2 cellular contexts compared by ENCODE assay signal in genomic region chr19:39385629-39386411, GRCh38.
TF ChIP-seq lines count a peak whose summit lies in the region.

No MANE protein-coding gene starts in this region.

TF ChIP-seq in HepG2, 621 proteins besides CTCF, POLR2A, EP300 and RAD21:
- TF ChIP-seq RBFOX2 (IDR thresholded peaks at IDR 0.05; ENCODE audit: low read depth, low read length) (0 out of 2 replicates have a peak, but pooled peaks have one; percentile 27), ZNF629 (CRISPR knock-in tag; conservative IDR thresholded peaks at IDR 0.05) (no peak)
TF ChIP-seq in HepG2: peak in this region for 1.

TF ChIP-seq in WTC11, 78 proteins besides CTCF, POLR2A, EP300 and RAD21:
- TF ChIP-seq ZNF416 (CRISPR knock-in tag; IDR thresholded peaks at IDR 0.05) (no peak), ZNF219 (CRISPR knock-in tag; IDR thresholded peaks at IDR 0.05; ENCODE audit: borderline replicate concordance) (no peak), ATF1 (CRISPR knock-in tag; IDR thresholded peaks at IDR 0.05) (no peak), TEAD4 (CRISPR knock-in tag; IDR thresholded peaks at IDR 0.05) (no peak), E2F5 (CRISPR knock-in tag; IDR thresholded peaks at IDR 0.05) (no peak), USF2 (CRISPR knock-in tag; IDR thresholded peaks at IDR 0.05) (no peak), MXD4 (CRISPR knock-in tag; IDR thresholded peaks at IDR 0.05; ENCODE audit: borderline replicate concordance) (no peak), OVOL2 (CRISPR knock-in tag; IDR thresholded peaks at IDR 0.05; ENCODE audit: borderline replicate concordance) (no peak), RORB (CRISPR knock-in tag; IDR thresholded peaks at IDR 0.05) (no peak), USF1 (CRISPR knock-in tag; IDR thresholded peaks at IDR 0.05) (no peak), SMAD4 (CRISPR knock-in tag; IDR thresholded peaks at IDR 0.05) (no peak), ZNF671 (CRISPR knock-in tag; IDR thresholded peaks at IDR 0.05) (no peak), FOXP1 (CRISPR knock-in tag; IDR thresholded peaks at IDR 0.05; ENCODE audit: borderline replicate concordance) (no peak), FOXP4 (CRISPR knock-in tag; IDR thresholded peaks at IDR 0.05) (no peak)
- TF ChIP-seq, protein P1, sequence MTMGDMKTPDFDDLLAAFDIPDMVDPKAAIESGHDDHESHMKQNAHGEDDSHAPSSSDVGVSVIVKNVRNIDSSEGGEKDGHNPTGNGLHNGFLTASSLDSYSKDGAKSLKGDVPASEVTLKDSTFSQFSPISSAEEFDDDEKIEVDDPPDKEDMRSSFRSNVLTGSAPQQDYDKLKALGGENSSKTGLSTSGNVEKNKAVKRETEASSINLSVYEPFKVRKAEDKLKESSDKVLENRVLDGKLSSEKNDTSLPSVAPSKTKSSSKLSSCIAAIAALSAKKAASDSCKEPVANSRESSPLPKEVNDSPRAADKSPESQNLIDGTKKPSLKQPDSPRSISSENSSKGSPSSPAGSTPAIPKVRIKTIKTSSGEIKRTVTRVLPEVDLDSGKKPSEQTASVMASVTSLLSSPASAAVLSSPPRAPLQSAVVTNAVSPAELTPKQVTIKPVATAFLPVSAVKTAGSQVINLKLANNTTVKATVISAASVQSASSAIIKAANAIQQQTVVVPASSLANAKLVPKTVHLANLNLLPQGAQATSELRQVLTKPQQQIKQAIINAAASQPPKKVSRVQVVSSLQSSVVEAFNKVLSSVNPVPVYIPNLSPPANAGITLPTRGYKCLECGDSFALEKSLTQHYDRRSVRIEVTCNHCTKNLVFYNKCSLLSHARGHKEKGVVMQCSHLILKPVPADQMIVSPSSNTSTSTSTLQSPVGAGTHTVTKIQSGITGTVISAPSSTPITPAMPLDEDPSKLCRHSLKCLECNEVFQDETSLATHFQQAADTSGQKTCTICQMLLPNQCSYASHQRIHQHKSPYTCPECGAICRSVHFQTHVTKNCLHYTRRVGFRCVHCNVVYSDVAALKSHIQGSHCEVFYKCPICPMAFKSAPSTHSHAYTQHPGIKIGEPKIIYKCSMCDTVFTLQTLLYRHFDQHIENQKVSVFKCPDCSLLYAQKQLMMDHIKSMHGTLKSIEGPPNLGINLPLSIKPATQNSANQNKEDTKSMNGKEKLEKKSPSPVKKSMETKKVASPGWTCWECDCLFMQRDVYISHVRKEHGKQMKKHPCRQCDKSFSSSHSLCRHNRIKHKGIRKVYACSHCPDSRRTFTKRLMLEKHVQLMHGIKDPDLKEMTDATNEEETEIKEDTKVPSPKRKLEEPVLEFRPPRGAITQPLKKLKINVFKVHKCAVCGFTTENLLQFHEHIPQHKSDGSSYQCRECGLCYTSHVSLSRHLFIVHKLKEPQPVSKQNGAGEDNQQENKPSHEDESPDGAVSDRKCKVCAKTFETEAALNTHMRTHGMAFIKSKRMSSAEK (CRISPR knock-in tag; IDR thresholded peaks at IDR 0.05; ENCODE audit: borderline replicate concordance): no peak
- TF ChIP-seq, protein P2, sequence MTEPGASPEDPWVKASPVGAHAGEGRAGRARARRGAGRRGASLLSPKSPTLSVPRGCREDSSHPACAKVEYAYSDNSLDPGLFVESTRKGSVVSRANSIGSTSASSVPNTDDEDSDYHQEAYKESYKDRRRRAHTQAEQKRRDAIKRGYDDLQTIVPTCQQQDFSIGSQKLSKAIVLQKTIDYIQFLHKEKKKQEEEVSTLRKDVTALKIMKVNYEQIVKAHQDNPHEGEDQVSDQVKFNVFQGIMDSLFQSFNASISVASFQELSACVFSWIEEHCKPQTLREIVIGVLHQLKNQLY (CRISPR knock-in tag; IDR thresholded peaks at IDR 0.05): no peak
- TF ChIP-seq, protein P3, sequence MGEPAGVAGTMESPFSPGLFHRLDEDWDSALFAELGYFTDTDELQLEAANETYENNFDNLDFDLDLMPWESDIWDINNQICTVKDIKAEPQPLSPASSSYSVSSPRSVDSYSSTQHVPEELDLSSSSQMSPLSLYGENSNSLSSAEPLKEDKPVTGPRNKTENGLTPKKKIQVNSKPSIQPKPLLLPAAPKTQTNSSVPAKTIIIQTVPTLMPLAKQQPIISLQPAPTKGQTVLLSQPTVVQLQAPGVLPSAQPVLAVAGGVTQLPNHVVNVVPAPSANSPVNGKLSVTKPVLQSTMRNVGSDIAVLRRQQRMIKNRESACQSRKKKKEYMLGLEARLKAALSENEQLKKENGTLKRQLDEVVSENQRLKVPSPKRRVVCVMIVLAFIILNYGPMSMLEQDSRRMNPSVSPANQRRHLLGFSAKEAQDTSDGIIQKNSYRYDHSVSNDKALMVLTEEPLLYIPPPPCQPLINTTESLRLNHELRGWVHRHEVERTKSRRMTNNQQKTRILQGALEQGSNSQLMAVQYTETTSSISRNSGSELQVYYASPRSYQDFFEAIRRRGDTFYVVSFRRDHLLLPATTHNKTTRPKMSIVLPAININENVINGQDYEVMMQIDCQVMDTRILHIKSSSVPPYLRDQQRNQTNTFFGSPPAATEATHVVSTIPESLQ (CRISPR knock-in tag; IDR thresholded peaks at IDR 0.05): no peak
- TF ChIP-seq, protein P4, sequence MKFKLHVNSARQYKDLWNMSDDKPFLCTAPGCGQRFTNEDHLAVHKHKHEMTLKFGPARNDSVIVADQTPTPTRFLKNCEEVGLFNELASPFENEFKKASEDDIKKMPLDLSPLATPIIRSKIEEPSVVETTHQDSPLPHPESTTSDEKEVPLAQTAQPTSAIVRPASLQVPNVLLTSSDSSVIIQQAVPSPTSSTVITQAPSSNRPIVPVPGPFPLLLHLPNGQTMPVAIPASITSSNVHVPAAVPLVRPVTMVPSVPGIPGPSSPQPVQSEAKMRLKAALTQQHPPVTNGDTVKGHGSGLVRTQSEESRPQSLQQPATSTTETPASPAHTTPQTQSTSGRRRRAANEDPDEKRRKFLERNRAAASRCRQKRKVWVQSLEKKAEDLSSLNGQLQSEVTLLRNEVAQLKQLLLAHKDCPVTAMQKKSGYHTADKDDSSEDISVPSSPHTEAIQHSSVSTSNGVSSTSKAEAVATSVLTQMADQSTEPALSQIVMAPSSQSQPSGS (CRISPR knock-in tag; IDR thresholded peaks at IDR 0.05; ENCODE audit: borderline replicate concordance, low read depth): no peak
- TF ChIP-seq, protein P5, sequence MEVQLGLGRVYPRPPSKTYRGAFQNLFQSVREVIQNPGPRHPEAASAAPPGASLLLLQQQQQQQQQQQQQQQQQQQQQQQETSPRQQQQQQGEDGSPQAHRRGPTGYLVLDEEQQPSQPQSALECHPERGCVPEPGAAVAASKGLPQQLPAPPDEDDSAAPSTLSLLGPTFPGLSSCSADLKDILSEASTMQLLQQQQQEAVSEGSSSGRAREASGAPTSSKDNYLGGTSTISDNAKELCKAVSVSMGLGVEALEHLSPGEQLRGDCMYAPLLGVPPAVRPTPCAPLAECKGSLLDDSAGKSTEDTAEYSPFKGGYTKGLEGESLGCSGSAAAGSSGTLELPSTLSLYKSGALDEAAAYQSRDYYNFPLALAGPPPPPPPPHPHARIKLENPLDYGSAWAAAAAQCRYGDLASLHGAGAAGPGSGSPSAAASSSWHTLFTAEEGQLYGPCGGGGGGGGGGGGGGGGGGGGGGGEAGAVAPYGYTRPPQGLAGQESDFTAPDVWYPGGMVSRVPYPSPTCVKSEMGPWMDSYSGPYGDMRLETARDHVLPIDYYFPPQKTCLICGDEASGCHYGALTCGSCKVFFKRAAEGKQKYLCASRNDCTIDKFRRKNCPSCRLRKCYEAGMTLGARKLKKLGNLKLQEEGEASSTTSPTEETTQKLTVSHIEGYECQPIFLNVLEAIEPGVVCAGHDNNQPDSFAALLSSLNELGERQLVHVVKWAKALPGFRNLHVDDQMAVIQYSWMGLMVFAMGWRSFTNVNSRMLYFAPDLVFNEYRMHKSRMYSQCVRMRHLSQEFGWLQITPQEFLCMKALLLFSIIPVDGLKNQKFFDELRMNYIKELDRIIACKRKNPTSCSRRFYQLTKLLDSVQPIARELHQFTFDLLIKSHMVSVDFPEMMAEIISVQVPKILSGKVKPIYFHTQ (CRISPR knock-in tag; IDR thresholded peaks at IDR 0.05): no peak
- TF ChIP-seq, protein P6, sequence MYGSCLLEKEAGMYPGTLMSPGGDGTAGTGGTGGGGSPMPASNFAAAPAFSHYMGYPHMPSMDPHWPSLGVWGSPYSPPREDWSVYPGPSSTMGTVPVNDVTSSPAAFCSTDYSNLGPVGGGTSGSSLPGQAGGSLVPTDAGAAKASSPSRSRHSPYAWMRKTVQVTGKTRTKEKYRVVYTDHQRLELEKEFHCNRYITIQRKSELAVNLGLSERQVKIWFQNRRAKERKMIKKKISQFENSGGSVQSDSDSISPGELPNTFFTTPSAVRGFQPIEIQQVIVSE (CRISPR knock-in tag; IDR thresholded peaks at IDR 0.05; ENCODE audit: borderline replicate concordance): no peak
